Comparison of ENCODE assay signal across 8 cellular contexts in the genomic region with DNA sequence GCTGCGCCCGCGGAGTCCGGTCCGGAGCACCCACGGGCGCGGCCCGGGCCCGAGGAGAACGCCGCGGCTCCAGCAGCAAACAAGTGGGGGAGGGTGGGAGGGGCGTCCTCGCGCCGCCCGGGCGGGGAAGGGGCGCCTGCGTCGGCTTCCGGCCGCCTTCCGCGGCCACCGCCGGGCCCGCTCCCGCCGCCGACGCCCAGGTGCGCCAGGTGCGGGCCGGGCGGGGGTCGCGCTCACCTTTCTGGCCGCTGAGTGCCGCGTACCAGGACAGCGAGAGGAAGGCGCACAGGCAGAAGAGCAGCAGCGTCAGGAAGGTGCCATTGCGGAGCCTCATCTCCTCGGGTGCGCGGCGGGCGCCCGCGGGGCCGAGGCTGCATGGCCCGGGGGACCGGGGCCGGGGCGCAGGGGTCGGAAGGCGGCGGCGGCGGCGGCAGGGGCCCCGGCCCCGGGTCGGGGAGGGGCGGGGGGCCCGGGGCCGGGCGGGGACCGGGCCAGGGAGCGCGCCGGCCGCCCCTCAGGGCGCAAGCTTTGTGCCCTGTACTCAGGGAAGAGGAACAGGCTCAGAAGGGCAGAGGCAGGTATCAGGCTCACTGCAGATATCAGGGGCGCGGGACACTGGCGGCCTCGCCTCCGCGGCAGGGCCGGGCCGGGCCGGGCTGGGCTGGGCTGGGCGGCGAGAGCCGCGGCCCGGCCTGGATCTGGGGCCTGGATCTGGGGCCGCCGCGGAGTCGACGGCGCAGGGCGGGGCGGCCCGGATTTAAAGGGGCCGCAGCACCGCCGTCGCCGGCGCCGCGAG. TPM values are rescaled to one million over a fixed set of nuclear protein-coding genes. Genes with fewer than 3 reads are reported as not detected.
A peak's percentile ranks its signal among the peaks of the same experiment; 100 is the strongest.
DNase-seq lines count a peak whose midpoint lies in the region; ATAC-seq, FAIRE-seq and TF ChIP-seq lines count a peak whose summit lies in the region.

A gene (minus strand): TSS at position 617 of the 796 bp plus-strand sequence. CDS start 283 bp downstream, at position 334.

- no CpG with 5 or more reads among the region's 108 CpGs for WGBS in A549 (ENCODE audit: missing lambda C conversion rate)

- TF ChIP-seq CTCF in A549 (IDR thresholded peaks at IDR 0.05) (no peak), GM13977 (IDR thresholded peaks at IDR 0.05; ENCODE audit: extremely low read depth, insufficient read depth, missing control alignments) (no peak)

- DNase-seq in A549 (ENCODE audit: low read depth in 1 of 2, low spot score in 1 of 2) (peak in 1 of 2 experiments; percentile 78), GM13977 (ENCODE audit: low spot score) (peak; percentile 96), NCI-H1930 (lab: John Stamatoyannopoulos, UW) (peak; percentile 26 to 35), dermis microvascular lymphatic vessel endothelial cell (ENCODE audit: low read depth in 2 of 2) (peak in 1 of 2 donors; percentile 82), left lobe of liver (ENCODE audit: low spot score) (peak; percentile 83)
- peak; percentile 69 for DNase-seq in activated CD4-positive, CD25-positive, alpha-beta regulatory T cell treated with anti-CD3 and anti-CD28 coated beads, Interleukin-2, amount 50 U/mL, for 72 hours
- DNase-seq in stimulated activated CD4-positive, alpha-beta T cell treated with anti-CD3 and anti-CD28 coated beads, Interleukin-4, amount 100 ng/mL, for 24 hours: peak; percentile 62

- in situ Hi-C loops in GM13977 (cut with MboI; ENCODE audit: low pct_unique_long_range_greater_than_20kb, low sequenced_read_pairs, unreplicated experiment): no loop called here

- no peak for FAIRE-seq in A549 (lab: Jason Lieb, UNC)

- H3K9me3 ChIP-seq in A549: no peaks in the 10 kb centered on the region

- H3K4me3 ChIP-seq in A549: peak within 1 kb of the TSS; percentile 94

- TF ChIP-seq RAD21 in A549 (conservative IDR thresholded peaks at IDR 0.05 in 1 of 2, IDR thresholded peaks at IDR 0.05 in 1 of 2): no peak; a peak in 1 of 5 replicates

- POLR2A ChIA-PET in A549 (lab: Yijun Ruan, JAX): interaction anchor here (0.8 to 1.4 kb wide), 3 partner anchors 12 to 14 kb away, joined by 4 to 10 read pairs (median 5); a partner anchor contains a TSS

- CTCF ChIA-PET in A549 (lab: Yijun Ruan, JAX): interaction anchor here (0.6 to 1.9 kb wide), 6 partner anchors 14 to 124 kb away, joined by 3 to 6 read pairs (median 4); no protein-coding TSS in a partner anchor

- peak within 1 kb of the TSS; percentile 91 to 99 for H3K27ac ChIP-seq in A549

- peak; percentile 63 for TF ChIP-seq POLR2A in A549 (IDR thresholded peaks at IDR 0.05; ENCODE audit: low read length)

- ATAC-seq in A549: peak; percentile 65 to 71
- ATAC-seq in HG02852 (IDR thresholded peaks at IDR 0.05; ENCODE audit: unreplicated experiment): peak; percentile 64
- peak; percentile 63 for ATAC-seq in left lobe of liver

- no peak for TF ChIP-seq EP300 in A549 (IDR thresholded peaks at IDR 0.05)

- H3K4me1 ChIP-seq in A549: peaks cover 44% of the 10 kb centered on the region

- peak within 1 kb of the TSS; percentile 95 for H3K4me2 ChIP-seq in A549

TF ChIP-seq in A549, 52 proteins besides CTCF, POLR2A, EP300 and RAD21:
- TF ChIP-seq KDM5A (IDR thresholded peaks at IDR 0.05) (no peak), KDM1A (IDR thresholded peaks at IDR 0.05; ENCODE audit: low read depth) (no peak), ZSCAN20 (CRISPR knock-in tag; IDR thresholded peaks at IDR 0.05) (no peak), FOSL2 (IDR thresholded peaks at IDR 0.05) (no peak), FOSL2 (CRISPR knock-in tag; IDR thresholded peaks at IDR 0.05) (peak; percentile 18; the same call in 1 of the 2 replicates), ZFP36 (IDR thresholded peaks at IDR 0.05; ENCODE audit: borderline replicate concordance, partially characterized antibody) (no peak), JUN (IDR thresholded peaks at IDR 0.05) (peak; percentile 55 to 85; a peak in 4 of 5 replicates)
- TF ChIP-seq, protein P1, sequence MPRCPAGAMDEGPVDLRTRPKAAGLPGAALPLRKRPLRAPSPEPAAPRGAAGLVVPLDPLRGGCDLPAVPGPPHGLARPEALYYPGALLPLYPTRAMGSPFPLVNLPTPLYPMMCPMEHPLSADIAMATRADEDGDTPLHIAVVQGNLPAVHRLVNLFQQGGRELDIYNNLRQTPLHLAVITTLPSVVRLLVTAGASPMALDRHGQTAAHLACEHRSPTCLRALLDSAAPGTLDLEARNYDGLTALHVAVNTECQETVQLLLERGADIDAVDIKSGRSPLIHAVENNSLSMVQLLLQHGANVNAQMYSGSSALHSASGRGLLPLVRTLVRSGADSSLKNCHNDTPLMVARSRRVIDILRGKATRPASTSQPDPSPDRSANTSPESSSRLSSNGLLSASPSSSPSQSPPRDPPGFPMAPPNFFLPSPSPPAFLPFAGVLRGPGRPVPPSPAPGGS (IDR thresholded peaks at IDR 0.05): 0 out of 3 replicates have a peak, but pooled peaks have one; percentile 51

RNA-seq across cellular contexts. Expression of the gene that starts here (rescaled TPM):
- polyA plus RNA-seq in A549 (2011; rRNA removed) (57.4 and 110 TPM in 2 replicates), A549 (2017; fragmentation: RNase III; extraction: RNeasy Plus Mini Kit Qiagen cat#74134 plus additional on column Dnase treatment) (153 to 166 TPM (median 153 TPM) in 3 replicates)
- 145 and 194 TPM in 2 replicates for polyA plus RNA-seq in A549 (2012; cell fraction: cytosol; rRNA removed)
- 436 and 532 TPM in 2 replicates for polyA plus RNA-seq in A549 (2012; cell fraction: nucleus; rRNA removed)
- polyA minus RNA-seq in A549 (2011; rRNA and poly(A)+ RNA removed): 132 and 144 TPM in 2 replicates
- total RNA-seq in dermis microvascular lymphatic vessel endothelial cell (110 and 192 TPM in 2 replicates), left lobe of liver (192 TPM)
